Comparison of ENCODE assay signal across 1 cellular context in genomic region chr16:88789593-88789992, GRCh38.
A peak's percentile ranks its signal among the peaks of the same experiment; 100 is the strongest.
TF ChIP-seq lines count a peak whose summit lies in the region.

No MANE protein-coding gene starts in this region.

TF ChIP-seq in HepG2, 621 proteins besides CTCF, POLR2A, EP300 and RAD21 (continued from another document):
- TF ChIP-seq ZBTB38 (CRISPR knock-in tag; IDR thresholded peaks at IDR 0.05), result no peak
- no peak for TF ChIP-seq STAT6 (CRISPR knock-in tag; IDR thresholded peaks at IDR 0.05; ENCODE audit: borderline replicate concordance)
- 0 out of 2 replicates have a peak, but pooled peaks have one; percentile 27 for TF ChIP-seq ZNF687 (CRISPR knock-in tag; IDR thresholded peaks at IDR 0.05)
- no peak for TF ChIP-seq ZNF75D (CRISPR knock-in tag; IDR thresholded peaks at IDR 0.05; ENCODE audit: borderline replicate concordance)
- TF ChIP-seq MZF1 (CRISPR knock-in tag; IDR thresholded peaks at IDR 0.05; ENCODE audit: borderline replicate concordance), result no peak
- TF ChIP-seq TEAD3 (CRISPR knock-in tag; optimal IDR thresholded peaks at IDR 0.05; ENCODE audit: borderline replicate concordance), result no peak
- 0 out of 2 replicates have a peak, but pooled peaks have one; percentile 33 for TF ChIP-seq CSRNP2 (CRISPR knock-in tag; conservative IDR thresholded peaks at IDR 0.05; ENCODE audit: low read depth)
- no peak for TF ChIP-seq HNRNPK (IDR thresholded peaks at IDR 0.05; ENCODE audit: low read depth, low read length, poor library complexity, severe bottlenecking)
- 0 out of 2 replicates have a peak, but pooled peaks have one; percentile 32 for TF ChIP-seq ZNF646 (CRISPR knock-in tag; IDR thresholded peaks at IDR 0.05)
- no peak for TF ChIP-seq ZNF614 (CRISPR knock-in tag; IDR thresholded peaks at IDR 0.05; ENCODE audit: borderline replicate concordance)
- no peak for TF ChIP-seq SIN3A (IDR thresholded peaks at IDR 0.05; ENCODE audit: borderline replicate concordance, low read depth, low read length)
- TF ChIP-seq ZNF484 (CRISPR knock-in tag; IDR thresholded peaks at IDR 0.05; ENCODE audit: borderline replicate concordance, low read depth), result no peak
- TF ChIP-seq ZSCAN31 (CRISPR knock-in tag; IDR thresholded peaks at IDR 0.05; ENCODE audit: low read depth), result no peak
- no peak for TF ChIP-seq HNF4A (CRISPR knock-in tag; IDR thresholded peaks at IDR 0.05)
- no peak for TF ChIP-seq KDM6A (CRISPR knock-in tag; IDR thresholded peaks at IDR 0.05; ENCODE audit: low read depth)
